ENCODE assay signal across 9 cellular contexts in genomic region chr17:57523926-57524634, GRCh38.
A peak's percentile ranks its signal among the peaks of the same experiment; 100 is the strongest.
DNase-seq lines count a peak whose midpoint lies in the region; ATAC-seq, FAIRE-seq and TF ChIP-seq lines count a peak whose summit lies in the region.
"Had no signal": no experiment of that assay in that cellular context is flagged by ENCODE, and none has a peak within 500 bp of the region (broad histone marks: within the 10 kb centered on the region; RNA-seq: fewer than 3 reads in every experiment).

No MANE protein-coding gene starts in this region.

- no peaks in the 10 kb centered on the region for H3F3A ChIP-seq in MM.1S (ENCODE audit: insufficient read depth, low read length)

- H3K9ac ChIP-seq in MM.1S (ENCODE audit: low read length): no peak overlapping the region

- H3K27ac Mint-ChIP-seq in activated CD4-positive, alpha-beta memory T cell treated with anti-CD3 and anti-CD28 coated beads, Interleukin-2, amount 10 ng/mL, durations not matched to agents 7 days and 5 days: no peak overlapping the region

- H3K4me3 ChIP-seq in MG63 (no peak overlapping the region), body of pancreas (no peak overlapping the region), MM.1S (ENCODE audit: low read length) (no peak overlapping the region)

- ATAC-seq in body of pancreas (peak; percentile 70), HG02840 (IDR thresholded peaks at IDR 0.05; ENCODE audit: low FRiP score, unreplicated experiment) (no peak)

- peaks cover 5% of the 10 kb centered on the region for H3K4me1 Mint-ChIP-seq in activated CD4-positive, alpha-beta memory T cell treated with anti-CD3 and anti-CD28 coated beads, Interleukin-2, amount 10 ng/mL, durations not matched to agents 7 days and 5 days

- peaks cover 29% of the 10 kb centered on the region for H3K4me1 ChIP-seq in body of pancreas
- H3K4me1 ChIP-seq in MM.1S (ENCODE audit: low read length): no peaks in the 10 kb centered on the region

- no peak for FAIRE-seq in GM12892 (lab: Jason Lieb, UNC)

- H3K36me3 ChIP-seq in MG63: no peaks in the 10 kb centered on the region
- H3K36me3 ChIP-seq in body of pancreas (replicated peaks in 1 of 2; ENCODE audit: insufficient read depth in 1 of 2, low read depth in 2 of 2): no peaks in the 10 kb centered on the region
- no peaks in the 10 kb centered on the region for H3K36me3 ChIP-seq in MM.1S (replicated peaks; ENCODE audit: insufficient read depth, low read length)

- CTCF ChIA-PET in activated CD4-positive, alpha-beta memory T cell treated with anti-CD3 and anti-CD28 coated beads, Interleukin-2, amount 10 ng/mL, durations not matched to agents 7 days and 5 days (lab: Charles Lee): no interaction called here

- H3K9me2 ChIP-seq in MM.1S (replicated peaks; ENCODE audit: insufficient read depth, low read length): no peaks in the 10 kb centered on the region

- TF ChIP-seq CTCF in body of pancreas (IDR thresholded peaks at IDR 0.05) (no peak), MM.1S (IDR thresholded peaks at IDR 0.05; ENCODE audit: low read length) (no peak)

- H2AFZ ChIP-seq in MM.1S (ENCODE audit: low read length): no peak overlapping the region

- TF ChIP-seq POLR2A in body of pancreas (IDR thresholded peaks at IDR 0.05) (no peak), GM12892 (IDR thresholded peaks at IDR 0.05; ENCODE audit: low read depth, low read length) (no peak)

- H3K27ac ChIP-seq in body of pancreas (peak overlapping the region in 2 of 4 donors; percentile 9 to 45), MM.1S (ENCODE audit: low read length) (no peak overlapping the region)

- no peaks in the 10 kb centered on the region for H4K20me1 ChIP-seq in MM.1S (ENCODE audit: insufficient read depth, low read length)

- H3K27me3 ChIP-seq in MG63 (no peaks in the 10 kb centered on the region), body of pancreas (no peaks in the 10 kb centered on the region), MM.1S (replicated peaks; ENCODE audit: insufficient read depth, low read length) (no peaks in the 10 kb centered on the region)

- POLR2A ChIA-PET in activated CD4-positive, alpha-beta memory T cell treated with anti-CD3 and anti-CD28 coated beads, Interleukin-2, amount 10 ng/mL, durations not matched to agents 7 days and 5 days (lab: Charles Lee): no interaction called here

- H3K79me2 ChIP-seq in MM.1S (ENCODE audit: low read length): peaks cover 24% of the 10 kb centered on the region; the same call in 1 of the 2 replicates

- H3K9me3 Mint-ChIP-seq in activated CD4-positive, alpha-beta memory T cell treated with anti-CD3 and anti-CD28 coated beads, Interleukin-2, amount 10 ng/mL, durations not matched to agents 7 days and 5 days: no peaks in the 10 kb centered on the region
- H3K9me3 Mint-ChIP-seq: activated B cell treated with CpG ODN at 0.5 μM for 24 hours had no signal

- H3K9me3 ChIP-seq in MG63 (no peaks in the 10 kb centered on the region), body of pancreas (no peaks in the 10 kb centered on the region), MM.1S (replicated peaks; ENCODE audit: insufficient read depth, low read length) (no peaks in the 10 kb centered on the region)

- WGBS in body of pancreas, 2 donors: 83 to 86% methylated on average over 6 to 7 of the region's 7 CpGs

- peaks cover 4% of the 10 kb centered on the region for H3K36me3 Mint-ChIP-seq in activated CD4-positive, alpha-beta memory T cell treated with anti-CD3 and anti-CD28 coated beads, Interleukin-2, amount 10 ng/mL, durations not matched to agents 7 days and 5 days (ENCODE audit: low read depth)

- no peaks in the 10 kb centered on the region for H3K27me3 Mint-ChIP-seq in activated CD4-positive, alpha-beta memory T cell treated with anti-CD3 and anti-CD28 coated beads, Interleukin-2, amount 10 ng/mL, durations not matched to agents 7 days and 5 days
- H3K27me3 Mint-ChIP-seq: activated B cell treated with CpG ODN at 0.5 μM for 24 hours had no signal

- no peak overlapping the region for H3K4me3 Mint-ChIP-seq in activated CD4-positive, alpha-beta memory T cell treated with anti-CD3 and anti-CD28 coated beads, Interleukin-2, amount 10 ng/mL, durations not matched to agents 7 days and 5 days

- DNase-seq in DMS 273 treated with DMSO at 0.1 percent for 48 hours (lab: John Stamatoyannopoulos, UW) (peak; percentile 39), MG63 (peak; percentile 83), body of pancreas (peak; percentile 52 to 71 (median 60)), mucosa of gallbladder (ENCODE audit: low spot score) (peak; percentile 80), GM12892 (ENCODE audit: insufficient read length) (no peak), MM.1S (no peak)
- DNase-seq in activated CD4-positive, alpha-beta memory T cell treated with anti-CD3 and anti-CD28 coated beads, Interleukin-2, amount 10 ng/mL, durations not matched to agents 7 days and 5 days: no peak
- DNase-seq: activated B cell treated with CpG ODN at 0.5 μM for 24 hours had no signal

- intact Hi-C loops in body of pancreas (cut with DNase I): no loop called here

- no peak overlapping the region for H3K4me2 ChIP-seq in MM.1S (ENCODE audit: low read depth, low read length)

Comparison
In these comparisons a context has a peak if more than half of its experiments do, and no peak if none do; other contexts are left out.
1. DNase-seq: peak in DMS 273 treated with DMSO at 0.1 percent for 48 hours (single experiment), MG63 (single experiment), body of pancreas (4 of 4) and mucosa of gallbladder (single experiment); none in GM12892 (single experiment), MM.1S (single experiment) and activated CD4-positive, alpha-beta memory T cell treated with anti-CD3 and anti-CD28 coated beads, Interleukin-2, amount 10 ng/mL, durations not matched to agents 7 days and 5 days (single experiment).